Comparison of ENCODE assay signal across 16 cellular contexts in the genomic region with DNA sequence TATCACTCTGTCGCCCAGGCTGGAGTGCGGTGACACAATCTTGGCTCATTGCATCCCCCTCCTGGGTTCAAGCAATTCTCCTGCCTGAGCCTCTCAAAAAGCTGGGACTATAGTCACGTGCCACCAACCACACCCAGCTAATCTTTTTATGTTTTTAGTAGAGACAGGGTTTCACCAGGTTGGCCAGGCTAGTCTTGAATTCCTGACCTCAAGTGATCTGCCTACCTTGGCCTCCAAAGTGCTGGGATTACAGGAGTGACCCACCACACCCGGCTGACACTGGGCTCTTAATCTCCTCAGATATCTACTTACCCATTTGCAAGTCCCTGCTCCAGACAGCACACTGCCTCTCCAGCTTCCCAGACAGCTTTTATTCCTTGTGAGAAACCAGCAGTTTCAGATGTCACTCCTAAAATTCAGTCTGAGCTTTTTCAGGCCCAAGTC.
"Had no signal": no experiment of that assay in that cellular context is flagged by ENCODE, and none has a peak within 500 bp of the region (broad histone marks: within the 10 kb centered on the region; RNA-seq: fewer than 3 reads in every experiment).

No MANE protein-coding gene starts in this region.

- DNase-seq: activated B cell treated with CpG ODN at 0.5 μM for 24 hours; activated CD4-positive, alpha-beta T cell treated with anti-CD3 and anti-CD28 coated beads, Interleukin-2, amount 10 ng/mL, durations not matched to agents 7 days and 5 days; activated gamma-delta T cell treated with Interleukin-2 at 50 U/mL for 16 hours; activated naive CD8-positive, alpha-beta T cell treated with anti-CD3 and anti-CD28 coated beads for 36 hours; activated T-cell treated with anti-CD3 and anti-CD28 coated beads, Interleukin-2, amount 50 U/mL, for 24 hours; anterior cingulate cortex; esophagus squamous epithelium; foreskin fibroblast; mesenchymal stem cell; substantia nigra; T-helper 17 cell had no signal

- H3K4me2 ChIP-seq: smooth muscle cell had no signal

- H2AFZ ChIP-seq: parathyroid adenoma had no signal

- ATAC-seq: stimulated activated effector memory CD8-positive, alpha-beta T cell treated with anti-CD3 and anti-CD28 coated beads, Interleukin-12 subunit alpha, Interleukin-12 subunit beta, amount 100 ng/mL, for 72 hours; T-helper 17 cell had no signal

- H3K79me2 ChIP-seq: parathyroid adenoma had no signal

- H3K36me3 ChIP-seq: breast epithelium, esophagus squamous epithelium, right atrium auricular region had no signal

- H3K9ac ChIP-seq: parathyroid adenoma had no signal

- H3K4me3 ChIP-seq: breast epithelium, esophagus squamous epithelium, right atrium auricular region, smooth muscle cell had no signal

- H3K9me3 ChIP-seq: breast epithelium, esophagus squamous epithelium, right atrium auricular region had no signal

- H3K4me1 ChIP-seq: breast epithelium, parathyroid adenoma, right atrium auricular region had no signal

- H3K27ac ChIP-seq: breast epithelium, esophagus squamous epithelium, parathyroid adenoma, right atrium auricular region had no signal

- H3K27me3 ChIP-seq: breast epithelium, right atrium auricular region had no signal
